In genomic region chr19:55324705-55325104, GRCh38 we compare ENCODE assay signal across 30 cellular contexts. TPM values are rescaled to one million over a fixed set of nuclear protein-coding genes. Genes with fewer than 3 reads are reported as not detected.
DNase-seq lines count a peak whose midpoint lies in the region; ATAC-seq and TF ChIP-seq lines count a peak whose summit lies in the region.
"Had no signal": no experiment of that assay in that cellular context is flagged by ENCODE, and none has a peak within 500 bp of the region (broad histone marks: within the 10 kb centered on the region; RNA-seq: fewer than 3 reads in every experiment).

No MANE protein-coding gene starts in this region.

- TF ChIP-seq CTCF in adrenal gland (IDR thresholded peaks at IDR 0.05) = no peak

- peaks cover 5% of the 10 kb centered on the region for H3K4me1 Mint-ChIP-seq in activated CD4-positive, alpha-beta T cell treated with anti-CD3 and anti-CD28 coated beads, Interleukin-2, amount 10 ng/mL, durations not matched to agents 24 days and 14 days
- H3K4me1 Mint-ChIP-seq in activated CD4-positive, alpha-beta memory T cell treated with anti-CD3 and anti-CD28 coated beads, Interleukin-2, amount 10 ng/mL, durations not matched to agents 7 days and 5 days = peaks cover 21% of the 10 kb centered on the region
- H3K4me1 Mint-ChIP-seq: activated naive CD4-positive, alpha-beta T cell treated with anti-CD3 and anti-CD28 coated beads, Interleukin-2, amount 50 U/mL, for 24 hours; activated T-helper 17 cell treated with anti-CD3 and anti-CD28 coated beads, Interleukin-2, amount 50 U/mL, for 72 hours; immature natural killer cell had no signal

- H3K27ac ChIP-seq in adrenal gland (peak overlapping the region in 4 of 5 donors; percentile 22 to 77 (median 44)), muscle layer of duodenum (ENCODE audit: low read length) (peak overlapping the region; percentile 58), thymus (ENCODE audit: low read depth) (peak overlapping the region; percentile 5)
- H3K27ac ChIP-seq: colonic mucosa had no signal

- no peak for TF ChIP-seq POLR2A in adrenal gland (IDR thresholded peaks at IDR 0.05)

- H3K4me1 ChIP-seq in adrenal gland (replicated peaks in 1 of 2) (peaks cover 0 to 4% of the 10 kb centered on the region in 2 donors), muscle layer of duodenum (ENCODE audit: control insufficient read depth in 1 of 2, insufficient read depth in 2 of 2, low read length in 2 of 2) (no peaks in the 10 kb centered on the region), thymus (ENCODE audit: control insufficient read depth, insufficient read depth, low read length) (no peaks in the 10 kb centered on the region)
- H3K4me1 ChIP-seq: colonic mucosa, right atrium auricular region, tibial nerve had no signal

- WGBS in adrenal gland, 4 donors = 74 to 88% (median 78%) methylated on average over 7 of the region's 7 CpGs
- WGBS in thymus = 93% methylated on average over 7 of the region's 7 CpGs

- H3K36me3 ChIP-seq in adrenal gland (replicated peaks in 1 of 2) (no peaks in the 10 kb centered on the region), muscle layer of duodenum (ENCODE audit: control insufficient read depth in 1 of 2, insufficient read depth in 2 of 2, low read length in 2 of 2) (no peaks in the 10 kb centered on the region), thymus (ENCODE audit: control insufficient read depth, insufficient read depth) (no peaks in the 10 kb centered on the region)
- H3K36me3 ChIP-seq: colonic mucosa, esophagus muscularis mucosa, right atrium auricular region, tibial nerve had no signal

- no peak overlapping the region for H3K4me3 Mint-ChIP-seq in activated CD4-positive, alpha-beta T cell treated with anti-CD3 and anti-CD28 coated beads, Interleukin-2, amount 10 ng/mL, durations not matched to agents 24 days and 14 days
- H3K4me3 Mint-ChIP-seq in activated CD4-positive, alpha-beta memory T cell treated with anti-CD3 and anti-CD28 coated beads, Interleukin-2, amount 10 ng/mL, durations not matched to agents 7 days and 5 days = no peak overlapping the region
- H3K4me3 Mint-ChIP-seq: activated naive CD4-positive, alpha-beta T cell treated with anti-CD3 and anti-CD28 coated beads, Interleukin-2, amount 50 U/mL, for 24 hours; activated T-helper 17 cell treated with anti-CD3 and anti-CD28 coated beads, Interleukin-2, amount 50 U/mL, for 72 hours; immature natural killer cell had no signal

- H3K9me3 Mint-ChIP-seq in activated CD4-positive, alpha-beta T cell treated with anti-CD3 and anti-CD28 coated beads, Interleukin-2, amount 10 ng/mL, durations not matched to agents 24 days and 14 days = no peaks in the 10 kb centered on the region
- H3K9me3 Mint-ChIP-seq in activated CD4-positive, alpha-beta memory T cell treated with anti-CD3 and anti-CD28 coated beads, Interleukin-2, amount 10 ng/mL, durations not matched to agents 7 days and 5 days = no peaks in the 10 kb centered on the region
- H3K9me3 Mint-ChIP-seq: activated naive CD4-positive, alpha-beta T cell treated with anti-CD3 and anti-CD28 coated beads, Interleukin-2, amount 50 U/mL, for 24 hours; activated T-helper 17 cell treated with anti-CD3 and anti-CD28 coated beads, Interleukin-2, amount 50 U/mL, for 72 hours; immature natural killer cell had no signal

- intact Hi-C loops in activated CD4-positive, alpha-beta T cell treated with anti-CD3 and anti-CD28 coated beads, Interleukin-2, amount 10 ng/mL, durations not matched to agents 24 days and 14 days (cut with micrococcal nuclease) = no loop called here
- intact Hi-C loops in adrenal gland (cut with DNase I) = no loop called here

- H3K36me3 Mint-ChIP-seq in activated CD4-positive, alpha-beta T cell treated with anti-CD3 and anti-CD28 coated beads, Interleukin-2, amount 10 ng/mL, durations not matched to agents 24 days and 14 days (ENCODE audit: low read depth) = no peaks in the 10 kb centered on the region
- H3K36me3 Mint-ChIP-seq in activated CD4-positive, alpha-beta memory T cell treated with anti-CD3 and anti-CD28 coated beads, Interleukin-2, amount 10 ng/mL, durations not matched to agents 7 days and 5 days (ENCODE audit: low read depth) = no peaks in the 10 kb centered on the region
- H3K36me3 Mint-ChIP-seq: activated naive CD4-positive, alpha-beta T cell treated with anti-CD3 and anti-CD28 coated beads, Interleukin-2, amount 50 U/mL, for 24 hours; immature natural killer cell had no signal

- no peaks in the 10 kb centered on the region for H3K27me3 ChIP-seq in adrenal gland
- H3K27me3 ChIP-seq in muscle layer of duodenum (ENCODE audit: low read depth, low read length) = peaks cover 3% of the 10 kb centered on the region
- H3K27me3 ChIP-seq in thymus (ENCODE audit: control insufficient read depth, insufficient read depth) = no peaks in the 10 kb centered on the region
- H3K27me3 ChIP-seq: colonic mucosa, right atrium auricular region had no signal

- no peak for DNase-seq in activated CD4-positive, alpha-beta T cell treated with anti-CD3 and anti-CD28 coated beads, Interleukin-2, amount 10 ng/mL, durations not matched to agents 24 days and 14 days
- no peak for DNase-seq in activated CD4-positive, alpha-beta T cell treated with anti-CD3 and anti-CD28 coated beads for 1 hour
- no peak for DNase-seq in adrenal gland
- DNase-seq in AML-193 (lab: John Stamatoyannopoulos, UW) = no peak
- DNase-seq in activated CD4-positive, alpha-beta memory T cell treated with anti-CD3 and anti-CD28 coated beads, Interleukin-2, amount 10 ng/mL, durations not matched to agents 7 days and 5 days = no peak
- DNase-seq: 8988T; activated CD4-positive, alpha-beta T cell treated with anti-CD3 and anti-CD28 coated beads for 4 hours; anterior cingulate cortex; colonic mucosa; foreskin melanocyte; hippocampal formation; immature natural killer cell; NCI-H1105; NCI-H2029 treated with DMSO at 0.1 percent for 48 hours; NCI-H226; occipital lobe; stimulated activated CD4-positive, alpha-beta T cell treated with anti-CD3 and anti-CD28 coated beads, Interleukin-4, amount 100 ng/mL, for 4 hours; stimulated activated naive CD4-positive, alpha-beta T cell treated with Interleukin-2 at 50 U/mL for 16 hours; T-helper 1 cell had no signal

- peak overlapping the region; percentile 25 for H3K27ac Mint-ChIP-seq in activated CD4-positive, alpha-beta T cell treated with anti-CD3 and anti-CD28 coated beads, Interleukin-2, amount 10 ng/mL, durations not matched to agents 24 days and 14 days
- no peak overlapping the region for H3K27ac Mint-ChIP-seq in activated CD4-positive, alpha-beta memory T cell treated with anti-CD3 and anti-CD28 coated beads, Interleukin-2, amount 10 ng/mL, durations not matched to agents 7 days and 5 days
- H3K27ac Mint-ChIP-seq: activated naive CD4-positive, alpha-beta T cell treated with anti-CD3 and anti-CD28 coated beads, Interleukin-2, amount 50 U/mL, for 24 hours; activated T-helper 17 cell treated with anti-CD3 and anti-CD28 coated beads, Interleukin-2, amount 50 U/mL, for 72 hours; immature natural killer cell had no signal

- peaks cover 16% of the 10 kb centered on the region for H3K27me3 Mint-ChIP-seq in activated CD4-positive, alpha-beta T cell treated with anti-CD3 and anti-CD28 coated beads, Interleukin-2, amount 10 ng/mL, durations not matched to agents 24 days and 14 days
- peaks cover 16% of the 10 kb centered on the region for H3K27me3 Mint-ChIP-seq in activated CD4-positive, alpha-beta memory T cell treated with anti-CD3 and anti-CD28 coated beads, Interleukin-2, amount 10 ng/mL, durations not matched to agents 7 days and 5 days

- ATAC-seq in HG02642 (IDR thresholded peaks at IDR 0.05; ENCODE audit: poor library complexity, unreplicated experiment) = no peak
- ATAC-seq: activated T-helper 17 cell treated with anti-CD3 and anti-CD28 coated beads, Interleukin-2, amount 50 U/mL, for 72 hours had no signal

- no peaks in the 10 kb centered on the region for H3K9me3 ChIP-seq in adrenal gland (replicated peaks in 1 of 3)
- H3K9me3 ChIP-seq in muscle layer of duodenum (ENCODE audit: control insufficient read depth in 1 of 2, low read length in 2 of 2) = no peaks in the 10 kb centered on the region
- H3K9me3 ChIP-seq in thymus (ENCODE audit: control insufficient read depth) = no peaks in the 10 kb centered on the region
- H3K9me3 ChIP-seq: colonic mucosa, esophagus muscularis mucosa, right atrium auricular region, tibial nerve had no signal

- POLR2A ChIA-PET in activated CD4-positive, alpha-beta memory T cell treated with anti-CD3 and anti-CD28 coated beads, Interleukin-2, amount 10 ng/mL, durations not matched to agents 7 days and 5 days (lab: Charles Lee) = interaction anchor here (1.4 kb wide), 1 partner anchor 14 kb away, joined by 9 read pairs; the partner anchor contains the start of gene KMT5C

- CTCF ChIA-PET in activated CD4-positive, alpha-beta memory T cell treated with anti-CD3 and anti-CD28 coated beads, Interleukin-2, amount 10 ng/mL, durations not matched to agents 7 days and 5 days (lab: Charles Lee) = interaction anchor here (1.5 to 4.5 kb wide), 2 partner anchors 14 to 22 kb away, joined by 5 to 26 read pairs; partner anchors contain the start of gene KMT5C

- H3K4me3 ChIP-seq in adrenal gland = no peak overlapping the region
- peak overlapping the region in 1 of 2 donors; percentile 37 for H3K4me3 ChIP-seq in muscle layer of duodenum (ENCODE audit: low read depth in 1 of 2, low read length in 2 of 2)
- no peak overlapping the region for H3K4me3 ChIP-seq in thymus (ENCODE audit: low read length)
- H3K4me3 ChIP-seq: colonic mucosa, esophagus muscularis mucosa, right atrium auricular region had no signal

RNA-seq across cellular contexts. Expression of gene TMEM150B, which starts 0.4 kb away (rescaled TPM):
- 0.28 and 0.69 TPM in 2 replicates for total RNA-seq in activated CD4-positive, alpha-beta T cell treated with anti-CD3 and anti-CD28 coated beads, Interleukin-2, amount 10 ng/mL, durations not matched to agents 24 days and 14 days
- 10 to 100 TPM in 2 of 8 donors, 1 to 10 TPM in 6; 4.2 to 20.8 (median 8.0) TPM for total RNA-seq in adrenal gland
- polyA plus RNA-seq in adrenal gland (1 to 10 TPM in 2 of 3 donors, under 1 TPM in 1; 0.51 to 4.7 (median 2.5) TPM), thymus (2.0 TPM)
- total RNA-seq in activated CD4-positive, alpha-beta memory T cell treated with anti-CD3 and anti-CD28 coated beads, Interleukin-2, amount 10 ng/mL, durations not matched to agents 7 days and 5 days = 1 to 10 TPM; 1.0 to 2.0 TPM
- total RNA-seq: RPMI7951, SK-MEL-5 had no signal
- polyA plus RNA-seq: immature natural killer cell had no signal

RNA-seq across cellular contexts. Expression of gene KMT5C, which starts 15.0 kb away (rescaled TPM):
- total RNA-seq in activated CD4-positive, alpha-beta T cell treated with anti-CD3 and anti-CD28 coated beads, Interleukin-2, amount 10 ng/mL, durations not matched to agents 24 days and 14 days = 31.3 and 32.2 TPM in 2 replicates
- 10 to 100 TPM in 5 of 8 donors, 1 to 10 TPM in 3; 3.9 to 38.3 (median 13.8) TPM for total RNA-seq in adrenal gland
- polyA plus RNA-seq in adrenal gland = 10 to 100 TPM in 2 of 3 donors, 1 to 10 TPM in 1; 1.4 to 56.7 (median 30.3) TPM
- 23.5 TPM for polyA plus RNA-seq in thymus
- 10 to 100 TPM; 27.2 to 28.9 TPM for total RNA-seq in activated CD4-positive, alpha-beta memory T cell treated with anti-CD3 and anti-CD28 coated beads, Interleukin-2, amount 10 ng/mL, durations not matched to agents 7 days and 5 days

RNA-seq across cellular contexts. Expression of gene COX6B2, which starts 29.8 kb away (rescaled TPM):
- total RNA-seq in activated CD4-positive, alpha-beta T cell treated with anti-CD3 and anti-CD28 coated beads, Interleukin-2, amount 10 ng/mL, durations not matched to agents 24 days and 14 days = 0.26 TPM in 1 of 2 replicates, not detected in the other
- total RNA-seq in adrenal gland = under 1 TPM in 1 of 8 donors, not detected in 7; 0.18 TPM
- polyA plus RNA-seq in adrenal gland (not detected), thymus (40.4 TPM)
- total RNA-seq in activated CD4-positive, alpha-beta memory T cell treated with anti-CD3 and anti-CD28 coated beads, Interleukin-2, amount 10 ng/mL, durations not matched to agents 7 days and 5 days = 1 to 10 TPM in 1 of 2 experiments, under 1 TPM in 1; 0.83 to 2.0 TPM
- total RNA-seq: occipital lobe, right atrium auricular region, RPMI7951, tibial nerve had no signal

RNA-seq across cellular contexts. Expression of gene GARIN5B, which starts 38.4 kb away (rescaled TPM):
- total RNA-seq in activated CD4-positive, alpha-beta T cell treated with anti-CD3 and anti-CD28 coated beads, Interleukin-2, amount 10 ng/mL, durations not matched to agents 24 days and 14 days = not detected in 2 replicates
- not detected for total RNA-seq in adrenal gland
- not detected for polyA plus RNA-seq in adrenal gland
- 0.05 TPM for polyA plus RNA-seq in thymus
- total RNA-seq in activated CD4-positive, alpha-beta memory T cell treated with anti-CD3 and anti-CD28 coated beads, Interleukin-2, amount 10 ng/mL, durations not matched to agents 7 days and 5 days = not detected
- total RNA-seq: activated T-helper 17 cell treated with anti-CD3 and anti-CD28 coated beads, Interleukin-2, amount 50 U/mL, for 72 hours; colonic mucosa; esophagus muscularis mucosa; lower leg skin; occipital lobe; right atrium auricular region; RPMI7951; SK-MEL-5; tibial nerve had no signal
- polyA plus RNA-seq: immature natural killer cell had no signal

RNA-seq across cellular contexts. Expression of gene BRSK1, which starts 40.9 kb away (rescaled TPM):
- 5.9 and 7.9 TPM in 2 replicates for total RNA-seq in activated CD4-positive, alpha-beta T cell treated with anti-CD3 and anti-CD28 coated beads, Interleukin-2, amount 10 ng/mL, durations not matched to agents 24 days and 14 days
- total RNA-seq in adrenal gland = 10 to 100 TPM in 6 of 8 donors, 1 to 10 TPM in 2; 2.0 to 24.9 (median 13.0) TPM
- polyA plus RNA-seq in adrenal gland = 10 to 100 TPM in 2 of 3 donors, 1 to 10 TPM in 1; 7.2 to 64.3 (median 27.6) TPM
- polyA plus RNA-seq in thymus = 2.9 TPM
- 1 to 10 TPM; 5.6 to 5.7 TPM for total RNA-seq in activated CD4-positive, alpha-beta memory T cell treated with anti-CD3 and anti-CD28 coated beads, Interleukin-2, amount 10 ng/mL, durations not matched to agents 7 days and 5 days
- polyA plus RNA-seq: immature natural killer cell had no signal

Comparison
In these comparisons a context has a peak if more than half of its experiments do, and no peak if none do; other contexts are left out.
1. H3K27ac ChIP-seq: peak in every context shown above with its lines; median percentile 58 in muscle layer of duodenum; 44 in adrenal gland; 5 in thymus.